Comparison of ENCODE assay signal across 1 cellular context in the genomic region with DNA sequence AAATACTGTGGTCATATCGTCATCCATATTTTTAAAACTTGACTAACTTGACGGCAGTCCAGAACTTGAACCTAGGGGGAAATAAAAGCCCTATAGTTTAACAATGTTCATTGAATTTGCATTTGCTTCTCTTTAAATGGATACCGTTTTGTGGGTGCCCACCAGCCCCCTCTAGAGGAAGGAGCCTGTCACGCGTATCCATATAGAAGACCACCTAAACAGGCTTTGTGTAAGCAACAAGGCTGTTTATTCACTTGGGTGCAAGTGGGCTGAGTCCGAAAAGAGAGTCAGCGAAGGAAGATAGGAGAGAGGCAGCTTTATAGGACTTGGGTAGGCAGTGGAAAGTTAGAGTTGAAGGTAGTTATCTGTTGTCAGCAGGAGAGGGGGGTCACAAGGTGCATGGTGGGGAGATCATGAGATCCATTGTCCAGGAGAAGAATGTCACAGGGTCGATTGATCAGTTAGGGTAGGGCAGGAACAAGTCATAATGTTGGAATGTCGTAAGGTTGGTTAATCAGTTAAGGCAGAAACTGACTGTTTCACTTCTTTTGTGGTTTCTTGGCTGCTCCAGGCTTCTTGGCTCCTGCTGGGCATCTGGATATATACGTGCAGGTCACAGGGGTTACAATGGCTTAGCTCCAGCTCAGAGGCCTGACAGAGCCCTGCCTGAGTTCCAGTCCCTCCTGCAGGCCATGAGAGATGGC.
A peak's percentile ranks its signal among the peaks of the same experiment; 100 is the strongest.
TF ChIP-seq lines count a peak whose summit lies in the region.

No MANE protein-coding gene starts in this region.

TF ChIP-seq in K562, 482 proteins besides CTCF, POLR2A, EP300 and RAD21 (continues in another document):
- TF ChIP-seq JUND (IDR thresholded peaks at IDR 0.05; ENCODE audit: borderline replicate concordance, low read depth, low read length), result peak; percentile 25; the same call in 1 of the 2 replicates
- TF ChIP-seq JUND (tag; IDR thresholded peaks at IDR 0.05; ENCODE audit: borderline replicate concordance, low read depth, low read length), result no peak
- no peak for TF ChIP-seq SUPT5H (IDR thresholded peaks at IDR 0.05)
- peak; percentile 25; the same call in 1 of the 2 replicates for TF ChIP-seq SOX6 (IDR thresholded peaks at IDR 0.05)
- no peak for TF ChIP-seq PHB2 (IDR thresholded peaks at IDR 0.05; ENCODE audit: low read depth)
- TF ChIP-seq NCOR1 (IDR thresholded peaks at IDR 0.05), result peak; percentile 53; the same call in 1 of the 2 replicates
- TF ChIP-seq ZNF586 (CRISPR knock-in tag; conservative IDR thresholded peaks at IDR 0.05), result no peak
- no peak for TF ChIP-seq MTA3 (IDR thresholded peaks at IDR 0.05; ENCODE audit: borderline replicate concordance)
- TF ChIP-seq NUFIP1 (IDR thresholded peaks at IDR 0.05; ENCODE audit: partially characterized antibody), result no peak
- TF ChIP-seq SRF (CRISPR knock-in tag; IDR thresholded peaks at IDR 0.05), result no peak
- TF ChIP-seq CBX5 (IDR thresholded peaks at IDR 0.05; ENCODE audit: borderline replicate concordance, low read depth), result peak; percentile 84; the same call in 1 of the 2 replicates
- no peak for TF ChIP-seq PTBP1 (IDR thresholded peaks at IDR 0.05; ENCODE audit: low read depth, low read length)
- TF ChIP-seq, protein P1, sequence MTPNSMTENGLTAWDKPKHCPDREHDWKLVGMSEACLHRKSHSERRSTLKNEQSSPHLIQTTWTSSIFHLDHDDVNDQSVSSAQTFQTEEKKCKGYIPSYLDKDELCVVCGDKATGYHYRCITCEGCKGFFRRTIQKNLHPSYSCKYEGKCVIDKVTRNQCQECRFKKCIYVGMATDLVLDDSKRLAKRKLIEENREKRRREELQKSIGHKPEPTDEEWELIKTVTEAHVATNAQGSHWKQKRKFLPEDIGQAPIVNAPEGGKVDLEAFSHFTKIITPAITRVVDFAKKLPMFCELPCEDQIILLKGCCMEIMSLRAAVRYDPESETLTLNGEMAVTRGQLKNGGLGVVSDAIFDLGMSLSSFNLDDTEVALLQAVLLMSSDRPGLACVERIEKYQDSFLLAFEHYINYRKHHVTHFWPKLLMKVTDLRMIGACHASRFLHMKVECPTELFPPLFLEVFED (CRISPR knock-in tag; conservative IDR thresholded peaks at IDR 0.05), result no peak
- TF ChIP-seq LARP7 (IDR thresholded peaks at IDR 0.05), result no peak
- TF ChIP-seq SIRT6 (IDR thresholded peaks at IDR 0.05; ENCODE audit: low read depth, low read length), result no peak
- no peak for TF ChIP-seq BRCA1 (IDR thresholded peaks at IDR 0.05)
- no peak for TF ChIP-seq BRCA1 (CRISPR knock-in tag; IDR thresholded peaks at IDR 0.05)
- TF ChIP-seq, protein P2, sequence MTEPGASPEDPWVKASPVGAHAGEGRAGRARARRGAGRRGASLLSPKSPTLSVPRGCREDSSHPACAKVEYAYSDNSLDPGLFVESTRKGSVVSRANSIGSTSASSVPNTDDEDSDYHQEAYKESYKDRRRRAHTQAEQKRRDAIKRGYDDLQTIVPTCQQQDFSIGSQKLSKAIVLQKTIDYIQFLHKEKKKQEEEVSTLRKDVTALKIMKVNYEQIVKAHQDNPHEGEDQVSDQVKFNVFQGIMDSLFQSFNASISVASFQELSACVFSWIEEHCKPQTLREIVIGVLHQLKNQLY (CRISPR knock-in tag; conservative IDR thresholded peaks at IDR 0.05), result no peak
- TF ChIP-seq HNRNPH1 (optimal IDR thresholded peaks at IDR 0.05; ENCODE audit: low read depth, low read length), result no peak
- no peak for TF ChIP-seq BCOR (IDR thresholded peaks at IDR 0.05)
- TF ChIP-seq CHD2 (IDR thresholded peaks at IDR 0.05; ENCODE audit: low read depth, low read length), result no peak
- TF ChIP-seq PCBP2 (IDR thresholded peaks at IDR 0.05; ENCODE audit: low read depth, low read length, poor library complexity, severe bottlenecking), result no peak
- no peak for TF ChIP-seq E2F3 (CRISPR knock-in tag; IDR thresholded peaks at IDR 0.05)
- no peak for TF ChIP-seq ZNF133 (CRISPR knock-in tag; IDR thresholded peaks at IDR 0.05)
- no peak for TF ChIP-seq ZSCAN29 (IDR thresholded peaks at IDR 0.05)
- TF ChIP-seq, protein P3, sequence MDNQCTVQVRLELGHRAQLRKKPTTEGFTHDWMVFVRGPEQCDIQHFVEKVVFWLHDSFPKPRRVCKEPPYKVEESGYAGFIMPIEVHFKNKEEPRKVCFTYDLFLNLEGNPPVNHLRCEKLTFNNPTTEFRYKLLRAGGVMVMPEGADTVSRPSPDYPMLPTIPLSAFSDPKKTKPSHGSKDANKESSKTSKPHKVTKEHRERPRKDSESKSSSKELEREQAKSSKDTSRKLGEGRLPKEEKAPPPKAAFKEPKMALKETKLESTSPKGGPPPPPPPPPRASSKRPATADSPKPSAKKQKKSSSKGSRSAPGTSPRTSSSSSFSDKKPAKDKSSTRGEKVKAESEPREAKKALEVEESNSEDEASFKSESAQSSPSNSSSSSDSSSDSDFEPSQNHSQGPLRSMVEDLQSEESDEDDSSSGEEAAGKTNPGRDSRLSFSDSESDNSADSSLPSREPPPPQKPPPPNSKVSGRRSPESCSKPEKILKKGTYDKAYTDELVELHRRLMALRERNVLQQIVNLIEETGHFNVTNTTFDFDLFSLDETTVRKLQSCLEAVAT (IDR thresholded peaks at IDR 0.05), result 0 out of 4 replicates have a peak, but pooled peaks of 1 of the 2 experiments have one; percentile 39
- TF ChIP-seq SPI1 (IDR thresholded peaks at IDR 0.05; ENCODE audit: borderline replicate concordance, low read depth, low read length), result no peak
- no peak for TF ChIP-seq MTA1 (IDR thresholded peaks at IDR 0.05; ENCODE audit: borderline replicate concordance)
- TF ChIP-seq, protein P4, sequence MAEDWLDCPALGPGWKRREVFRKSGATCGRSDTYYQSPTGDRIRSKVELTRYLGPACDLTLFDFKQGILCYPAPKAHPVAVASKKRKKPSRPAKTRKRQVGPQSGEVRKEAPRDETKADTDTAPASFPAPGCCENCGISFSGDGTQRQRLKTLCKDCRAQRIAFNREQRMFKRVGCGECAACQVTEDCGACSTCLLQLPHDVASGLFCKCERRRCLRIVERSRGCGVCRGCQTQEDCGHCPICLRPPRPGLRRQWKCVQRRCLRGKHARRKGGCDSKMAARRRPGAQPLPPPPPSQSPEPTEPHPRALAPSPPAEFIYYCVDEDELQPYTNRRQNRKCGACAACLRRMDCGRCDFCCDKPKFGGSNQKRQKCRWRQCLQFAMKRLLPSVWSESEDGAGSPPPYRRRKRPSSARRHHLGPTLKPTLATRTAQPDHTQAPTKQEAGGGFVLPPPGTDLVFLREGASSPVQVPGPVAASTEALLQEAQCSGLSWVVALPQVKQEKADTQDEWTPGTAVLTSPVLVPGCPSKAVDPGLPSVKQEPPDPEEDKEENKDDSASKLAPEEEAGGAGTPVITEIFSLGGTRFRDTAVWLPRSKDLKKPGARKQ (CRISPR knock-in tag; IDR thresholded peaks at IDR 0.05), result no peak
- TF ChIP-seq, protein P5, sequence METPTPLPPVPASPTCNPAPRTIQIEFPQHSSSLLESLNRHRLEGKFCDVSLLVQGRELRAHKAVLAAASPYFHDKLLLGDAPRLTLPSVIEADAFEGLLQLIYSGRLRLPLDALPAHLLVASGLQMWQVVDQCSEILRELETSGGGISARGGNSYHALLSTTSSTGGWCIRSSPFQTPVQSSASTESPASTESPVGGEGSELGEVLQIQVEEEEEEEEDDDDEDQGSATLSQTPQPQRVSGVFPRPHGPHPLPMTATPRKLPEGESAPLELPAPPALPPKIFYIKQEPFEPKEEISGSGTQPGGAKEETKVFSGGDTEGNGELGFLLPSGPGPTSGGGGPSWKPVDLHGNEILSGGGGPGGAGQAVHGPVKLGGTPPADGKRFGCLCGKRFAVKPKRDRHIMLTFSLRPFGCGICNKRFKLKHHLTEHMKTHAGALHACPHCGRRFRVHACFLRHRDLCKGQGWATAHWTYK (CRISPR knock-in tag; IDR thresholded peaks at IDR 0.05), result no peak
- TF ChIP-seq FOXM1 (IDR thresholded peaks at IDR 0.05; ENCODE audit: low read depth), result no peak
- no peak for TF ChIP-seq FOXM1 (CRISPR knock-in tag; IDR thresholded peaks at IDR 0.05; ENCODE audit: low read depth)
- TF ChIP-seq ZNF583 (CRISPR knock-in tag; IDR thresholded peaks at IDR 0.05), result no peak
- no peak for TF ChIP-seq STAG1 (CRISPR knock-in tag; IDR thresholded peaks at IDR 0.05; ENCODE audit: borderline replicate concordance)
- TF ChIP-seq, protein P6, sequence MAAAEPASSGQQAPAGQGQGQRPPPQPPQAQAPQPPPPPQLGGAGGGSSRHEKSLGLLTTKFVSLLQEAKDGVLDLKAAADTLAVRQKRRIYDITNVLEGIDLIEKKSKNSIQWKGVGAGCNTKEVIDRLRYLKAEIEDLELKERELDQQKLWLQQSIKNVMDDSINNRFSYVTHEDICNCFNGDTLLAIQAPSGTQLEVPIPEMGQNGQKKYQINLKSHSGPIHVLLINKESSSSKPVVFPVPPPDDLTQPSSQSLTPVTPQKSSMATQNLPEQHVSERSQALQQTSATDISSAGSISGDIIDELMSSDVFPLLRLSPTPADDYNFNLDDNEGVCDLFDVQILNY (CRISPR knock-in tag; IDR thresholded peaks at IDR 0.05), result no peak
- no peak for TF ChIP-seq ZNF644 (tag; IDR thresholded peaks at IDR 0.05; ENCODE audit: low read depth)
- TF ChIP-seq, protein P7, sequence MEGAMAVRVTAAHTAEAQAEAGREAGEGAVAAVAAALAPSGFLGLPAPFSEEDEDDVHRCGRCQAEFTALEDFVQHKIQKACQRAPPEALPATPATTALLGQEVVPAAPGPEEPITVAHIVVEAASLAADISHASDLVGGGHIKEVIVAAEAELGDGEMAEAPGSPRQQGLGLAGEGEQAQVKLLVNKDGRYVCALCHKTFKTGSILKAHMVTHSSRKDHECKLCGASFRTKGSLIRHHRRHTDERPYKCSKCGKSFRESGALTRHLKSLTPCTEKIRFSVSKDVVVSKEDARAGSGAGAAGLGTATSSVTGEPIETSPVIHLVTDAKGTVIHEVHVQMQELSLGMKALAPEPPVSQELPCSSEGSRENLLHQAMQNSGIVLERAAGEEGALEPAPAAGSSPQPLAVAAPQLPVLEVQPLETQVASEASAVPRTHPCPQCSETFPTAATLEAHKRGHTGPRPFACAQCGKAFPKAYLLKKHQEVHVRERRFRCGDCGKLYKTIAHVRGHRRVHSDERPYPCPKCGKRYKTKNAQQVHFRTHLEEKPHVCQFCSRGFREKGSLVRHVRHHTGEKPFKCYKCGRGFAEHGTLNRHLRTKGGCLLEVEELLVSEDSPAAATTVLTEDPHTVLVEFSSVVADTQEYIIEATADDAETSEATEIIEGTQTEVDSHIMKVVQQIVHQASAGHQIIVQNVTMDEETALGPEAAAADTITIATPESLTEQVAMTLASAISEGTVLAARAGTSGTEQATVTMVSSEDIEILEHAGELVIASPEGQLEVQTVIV (CRISPR knock-in tag; IDR thresholded peaks at IDR 0.05; ENCODE audit: borderline replicate concordance), result no peak
- no peak for TF ChIP-seq ZNF780A (CRISPR knock-in tag; IDR thresholded peaks at IDR 0.05)
- TF ChIP-seq TBP (optimal IDR thresholded peaks at IDR 0.05; ENCODE audit: low read depth, low read length), result no peak
- TF ChIP-seq CSDE1 (IDR thresholded peaks at IDR 0.05), result no peak
- TF ChIP-seq MAFG (tag; conservative IDR thresholded peaks at IDR 0.05), result no peak
- TF ChIP-seq, protein P8, sequence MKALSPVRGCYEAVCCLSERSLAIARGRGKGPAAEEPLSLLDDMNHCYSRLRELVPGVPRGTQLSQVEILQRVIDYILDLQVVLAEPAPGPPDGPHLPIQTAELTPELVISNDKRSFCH (CRISPR knock-in tag; IDR thresholded peaks at IDR 0.05), result no peak
- TF ChIP-seq, protein P8 (tag; IDR thresholded peaks at IDR 0.05), result no peak
- TF ChIP-seq, protein P9, sequence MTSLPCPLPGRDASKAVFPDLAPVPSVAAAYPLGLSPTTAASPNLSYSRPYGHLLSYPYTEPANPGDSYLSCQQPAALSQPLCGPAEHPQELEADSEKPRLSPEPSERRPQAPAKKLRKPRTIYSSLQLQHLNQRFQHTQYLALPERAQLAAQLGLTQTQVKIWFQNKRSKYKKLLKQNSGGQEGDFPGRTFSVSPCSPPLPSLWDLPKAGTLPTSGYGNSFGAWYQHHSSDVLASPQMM (CRISPR knock-in tag; IDR thresholded peaks at IDR 0.05), result no peak
- no peak for TF ChIP-seq GTF2A2 (tag; IDR thresholded peaks at IDR 0.05)
- no peak for TF ChIP-seq ATF7 (IDR thresholded peaks at IDR 0.05)
- TF ChIP-seq NCOA4 (IDR thresholded peaks at IDR 0.05; ENCODE audit: partially characterized antibody), result no peak
- no peak for TF ChIP-seq ZNF79 (CRISPR knock-in tag; IDR thresholded peaks at IDR 0.05; ENCODE audit: low read depth)
- TF ChIP-seq ZNF778 (CRISPR knock-in tag; IDR thresholded peaks at IDR 0.05), result no peak
- TF ChIP-seq KDM1A (IDR thresholded peaks at IDR 0.05), result peak in 1 of 2 experiments; percentile 28; a peak in 1 of 4 replicates
- TF ChIP-seq ZNF764 (CRISPR knock-in tag; IDR thresholded peaks at IDR 0.05; ENCODE audit: low read depth), result no peak
- no peak for TF ChIP-seq ESRRA (IDR thresholded peaks at IDR 0.05; ENCODE audit: borderline replicate concordance, low read depth)
- TF ChIP-seq BDP1 (IDR thresholded peaks at IDR 0.05; ENCODE audit: insufficient read depth, insufficient read length), result no peak
- TF ChIP-seq PTRF (tag; IDR thresholded peaks at IDR 0.05), result no peak
- TF ChIP-seq HDAC2 (IDR thresholded peaks at IDR 0.05), result no peak
- TF ChIP-seq NR2C1 (IDR thresholded peaks at IDR 0.05), result no peak
- TF ChIP-seq NR2C1 (tag; IDR thresholded peaks at IDR 0.05), result peak; percentile 68; the same call in 1 of the 2 replicates
- TF ChIP-seq ZC3H4 (CRISPR knock-in tag; IDR thresholded peaks at IDR 0.05; ENCODE audit: borderline replicate concordance), result no peak
- TF ChIP-seq ADNP (tag; IDR thresholded peaks at IDR 0.05), result no peak
- TF ChIP-seq MAFF (IDR thresholded peaks at IDR 0.05; ENCODE audit: low read length), result no peak
- TF ChIP-seq ZBTB1 (CRISPR knock-in tag; IDR thresholded peaks at IDR 0.05; ENCODE audit: borderline replicate concordance, low read depth), result no peak
- no peak for TF ChIP-seq SMARCC2 (IDR thresholded peaks at IDR 0.05; ENCODE audit: low read depth)
- no peak for TF ChIP-seq HMGN3 (IDR thresholded peaks at IDR 0.05; ENCODE audit: borderline replicate concordance, extremely low read depth, insufficient read length, low read depth, low read length)
- TF ChIP-seq, protein P10, sequence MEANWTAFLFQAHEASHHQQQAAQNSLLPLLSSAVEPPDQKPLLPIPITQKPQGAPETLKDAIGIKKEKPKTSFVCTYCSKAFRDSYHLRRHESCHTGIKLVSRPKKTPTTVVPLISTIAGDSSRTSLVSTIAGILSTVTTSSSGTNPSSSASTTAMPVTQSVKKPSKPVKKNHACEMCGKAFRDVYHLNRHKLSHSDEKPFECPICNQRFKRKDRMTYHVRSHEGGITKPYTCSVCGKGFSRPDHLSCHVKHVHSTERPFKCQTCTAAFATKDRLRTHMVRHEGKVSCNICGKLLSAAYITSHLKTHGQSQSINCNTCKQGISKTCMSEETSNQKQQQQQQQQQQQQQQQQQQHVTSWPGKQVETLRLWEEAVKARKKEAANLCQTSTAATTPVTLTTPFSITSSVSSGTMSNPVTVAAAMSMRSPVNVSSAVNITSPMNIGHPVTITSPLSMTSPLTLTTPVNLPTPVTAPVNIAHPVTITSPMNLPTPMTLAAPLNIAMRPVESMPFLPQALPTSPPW (CRISPR knock-in tag; IDR thresholded peaks at IDR 0.05), result no peak
- TF ChIP-seq GABPB1 (CRISPR knock-in tag; IDR thresholded peaks at IDR 0.05), result no peak
- no peak for TF ChIP-seq MIER1 (IDR thresholded peaks at IDR 0.05; ENCODE audit: low read depth)
- TF ChIP-seq, protein P11, sequence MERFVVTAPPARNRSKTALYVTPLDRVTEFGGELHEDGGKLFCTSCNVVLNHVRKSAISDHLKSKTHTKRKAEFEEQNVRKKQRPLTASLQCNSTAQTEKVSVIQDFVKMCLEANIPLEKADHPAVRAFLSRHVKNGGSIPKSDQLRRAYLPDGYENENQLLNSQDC (CRISPR knock-in tag; IDR thresholded peaks at IDR 0.05), result no peak
